ENCODE assay signal across 9 cellular contexts in the genomic region with DNA sequence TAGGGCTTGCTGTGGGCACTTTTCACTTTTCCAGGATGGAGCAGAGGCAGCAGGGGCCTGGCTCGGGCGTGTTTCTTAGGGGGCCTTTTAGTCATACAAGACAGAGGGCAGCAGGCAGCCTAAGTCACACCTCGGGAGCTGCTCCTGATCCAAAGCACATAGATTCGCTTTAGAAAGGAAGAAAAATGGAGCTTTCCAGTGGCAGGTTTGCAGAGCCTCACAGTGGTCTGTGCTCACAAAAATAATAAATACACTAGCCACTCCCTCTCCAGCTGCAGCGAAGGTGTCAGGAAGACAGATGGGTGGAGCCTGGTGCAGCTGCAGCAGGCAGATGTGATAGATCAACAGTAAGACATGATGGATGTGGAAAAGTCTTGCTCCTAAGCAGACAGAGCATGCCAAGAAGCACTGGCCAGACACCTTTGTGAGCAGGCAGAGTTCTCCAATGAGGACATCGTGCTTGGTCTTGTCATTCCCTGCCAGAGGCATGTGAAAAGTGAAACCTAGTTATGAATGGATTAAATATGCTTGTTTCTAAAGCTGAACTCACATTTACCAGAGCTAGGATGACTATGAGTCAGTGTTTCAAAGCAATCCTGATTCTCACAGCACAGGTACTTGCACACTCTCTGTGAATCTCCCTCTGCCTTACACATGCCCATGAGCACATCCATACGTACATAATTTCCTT.
A peak's percentile ranks its signal among the peaks of the same experiment; 100 is the strongest.
DNase-seq lines count a peak whose midpoint lies in the region; ATAC-seq, FAIRE-seq and TF ChIP-seq lines count a peak whose summit lies in the region.
"Had no signal": no experiment of that assay in that cellular context is flagged by ENCODE, and none has a peak within 500 bp of the region (broad histone marks: within the 10 kb centered on the region; RNA-seq: fewer than 3 reads in every experiment).

No MANE protein-coding gene starts in this region.

- H3K4me2 ChIP-seq in keratinocyte (ENCODE audit: control insufficient read depth, extremely low read depth, insufficient read depth, low read depth, low read length): peak overlapping the region; percentile 99

- FAIRE-seq in keratinocyte (lab: Jason Lieb, UNC) (peak; percentile 88), GM19239 (lab: Jason Lieb, UNC) (no peak)

- no peaks in the 10 kb centered on the region for H3K79me2 ChIP-seq in keratinocyte (ENCODE audit: control insufficient read depth, insufficient read depth, low read length)

- DNase-seq in stimulated activated naive CD4-positive, alpha-beta T cell treated with Interleukin-2 at 50 U/mL for 16 hours (lab: John Stamatoyannopoulos, UW): peak; percentile 22
- no peak for DNase-seq in stimulated activated naive CD4-positive, alpha-beta T cell (lab: John Stamatoyannopoulos, UW)
- DNase-seq in activated CD8-positive, alpha-beta T cell treated with anti-CD3 and anti-CD28 coated beads for 36 hours: peak; percentile 46
- DNase-seq in keratinocyte (ENCODE audit: low read depth, low spot score) (peak; percentile 30), transverse colon (no peak), GM19239 (ENCODE audit: insufficient read length, low spot score) (no peak), globus pallidus (ENCODE audit: low spot score) (no peak)

- H4K20me1 ChIP-seq in keratinocyte (ENCODE audit: control insufficient read depth, extremely low read depth, insufficient read depth, low read length): no peaks in the 10 kb centered on the region

- CTCF ChIA-PET in activated CD8-positive, alpha-beta T cell treated with anti-CD3 and anti-CD28 coated beads for 36 hours (lab: Charles Lee): interaction anchor here (1.0 to 3.3 kb wide), 16 partner anchors 9 to 224 kb away, joined by 3 to 22 read pairs (median 4); partner anchors contain the start of gene SCML4

- peak overlapping the region; percentile 66 for H3K27ac ChIP-seq in keratinocyte (ENCODE audit: control insufficient read depth, insufficient read depth, low read length)
- no peak overlapping the region for H3K27ac ChIP-seq in transverse colon
- H3K27ac ChIP-seq: VCaP had no signal

- dilution Hi-C loops in keratinocyte (cut with MboI; ENCODE audit: extremely low pct_ligation_motif_present, low sequenced_read_pairs): no loop called here

- POLR2A ChIA-PET in activated CD8-positive, alpha-beta T cell treated with anti-CD3 and anti-CD28 coated beads for 36 hours (lab: Charles Lee): interaction anchor here (0.8 to 2.5 kb wide), 14 partner anchors 9 to 135 kb away, joined by 3 to 16 read pairs (median 4); partner anchors contain the start of gene SCML4

- TF ChIP-seq CTCF in activated CD8-positive, alpha-beta T cell treated with anti-CD3 and anti-CD28 coated beads for 36 hours (IDR thresholded peaks at IDR 0.05): no peak
- no peak for TF ChIP-seq CTCF in keratinocyte (optimal IDR thresholded peaks at IDR 0.05 in 1 of 3, IDR thresholded peaks at IDR 0.05 in 1 of 3, conservative IDR thresholded peaks at IDR 0.05 in 1 of 3; ENCODE audit: extremely low read depth in 1 of 3, insufficient read depth in 2 of 3, low read length in 3 of 3)
- no peak for TF ChIP-seq CTCF in transverse colon (IDR thresholded peaks at IDR 0.05)

- H3K9me1 ChIP-seq in keratinocyte (ENCODE audit: control insufficient read depth, extremely low read depth, insufficient read depth, low read length): no peaks in the 10 kb centered on the region

- peaks cover 3% of the 10 kb centered on the region for H3K27me3 ChIP-seq in keratinocyte (ENCODE audit: control insufficient read depth, extremely low read depth, insufficient read depth, low read length)
- H3K27me3 ChIP-seq in transverse colon: no peaks in the 10 kb centered on the region

- H3K27ac Mint-ChIP-seq in activated CD8-positive, alpha-beta T cell treated with anti-CD3 and anti-CD28 coated beads for 36 hours: peak overlapping the region; percentile 84

- H3K36me3 ChIP-seq in keratinocyte (ENCODE audit: control insufficient read depth in 2 of 2, extremely low read depth in 1 of 2, insufficient read depth in 2 of 2, low read length in 2 of 2) (no peaks in the 10 kb centered on the region), transverse colon (no peaks in the 10 kb centered on the region)

- H3K4me1 ChIP-seq in keratinocyte (ENCODE audit: control insufficient read depth, extremely low read depth, insufficient read depth, low read length) (peaks cover 15% of the 10 kb centered on the region), transverse colon (peaks cover 0 to 24% (median 11%) of the 10 kb centered on the region in 4 donors)

- intact Hi-C loops in activated CD8-positive, alpha-beta T cell treated with anti-CD3 and anti-CD28 coated beads for 36 hours (cut with micrococcal nuclease): loop anchor here (5.0 kb wide), 1 partner anchor 110 kb away; the partner anchor contains the start of gene SCML4
- intact Hi-C loops in transverse colon (cut with DNase I; ENCODE audit: low total_unique reads): no loop called here

- H3K4me1 Mint-ChIP-seq in activated CD8-positive, alpha-beta T cell treated with anti-CD3 and anti-CD28 coated beads for 36 hours (ENCODE audit: low read depth): peaks cover 62% of the 10 kb centered on the region

- H3K9ac ChIP-seq in keratinocyte (ENCODE audit: control insufficient read depth, extremely low read depth, insufficient read depth, low read length): peak overlapping the region; percentile 60

- peaks cover 9% of the 10 kb centered on the region for H3K36me3 Mint-ChIP-seq in activated CD8-positive, alpha-beta T cell treated with anti-CD3 and anti-CD28 coated beads for 36 hours (ENCODE audit: low read depth)

- peak overlapping the region; percentile 62 for H3K4me3 Mint-ChIP-seq in activated CD8-positive, alpha-beta T cell treated with anti-CD3 and anti-CD28 coated beads for 36 hours

- in situ Hi-C loops in transverse colon (cut with MboI; ENCODE audit: low pct_ligation_motif_present in 1 of 4, low pct_unique_long_range_greater_than_20kb in 1 of 4, low sequenced_read_pairs in 3 of 4): no loop called here

- WGBS in transverse colon (ENCODE audit: low coverage in 1 of 2), 2 donors: 14 to 52% methylated on average over 1 to 7 of the region's 7 CpGs

- H3K9me3 Mint-ChIP-seq in activated CD8-positive, alpha-beta T cell treated with anti-CD3 and anti-CD28 coated beads for 36 hours: peaks cover 1% of the 10 kb centered on the region

- H3K4me3 ChIP-seq in keratinocyte (ENCODE audit: control insufficient read depth in 2 of 3, extremely low read depth in 1 of 3, insufficient read depth in 2 of 3, low read depth in 1 of 3, low read length in 3 of 3) (peak overlapping the region in 2 of 3 experiments; percentile 18 to 64), transverse colon (no peak overlapping the region)

- H3K9me3 ChIP-seq in keratinocyte (ENCODE audit: control insufficient read depth, low read depth, low read length): no peaks in the 10 kb centered on the region
- no peaks in the 10 kb centered on the region for H3K9me3 ChIP-seq in transverse colon

- H2AFZ ChIP-seq in keratinocyte (ENCODE audit: control insufficient read depth, low read length): peak overlapping the region; percentile 95

- H3K27me3 Mint-ChIP-seq in activated CD8-positive, alpha-beta T cell treated with anti-CD3 and anti-CD28 coated beads for 36 hours: no peaks in the 10 kb centered on the region

- TF ChIP-seq POLR2A in transverse colon (IDR thresholded peaks at IDR 0.05): no peak

- ATAC-seq in activated CD8-positive, alpha-beta T cell treated with anti-CD3 and anti-CD28 coated beads for 36 hours: peak; percentile 76
- ATAC-seq in HG02678 (IDR thresholded peaks at IDR 0.05; ENCODE audit: unreplicated experiment): no peak

- TF ChIP-seq EP300 in transverse colon (IDR thresholded peaks at IDR 0.05; ENCODE audit: low read depth): no peak

Comparison
In these comparisons a context has a peak if more than half of its experiments do, and no peak if none do; other contexts are left out.
1. DNase-seq: peak in stimulated activated naive CD4-positive, alpha-beta T cell treated with Interleukin-2 at 50 U/mL for 16 hours (single experiment), activated CD8-positive, alpha-beta T cell treated with anti-CD3 and anti-CD28 coated beads for 36 hours (single experiment) and keratinocyte (single experiment); none in stimulated activated naive CD4-positive, alpha-beta T cell (0 of 6), transverse colon (single experiment), GM19239 (single experiment) and globus pallidus (single experiment).
2. H3K4me3 ChIP-seq: peak in keratinocyte (2 of 3); none in transverse colon (0 of 4).